Comparison of ENCODE assay signal across 15 cellular contexts in the genomic region with DNA sequence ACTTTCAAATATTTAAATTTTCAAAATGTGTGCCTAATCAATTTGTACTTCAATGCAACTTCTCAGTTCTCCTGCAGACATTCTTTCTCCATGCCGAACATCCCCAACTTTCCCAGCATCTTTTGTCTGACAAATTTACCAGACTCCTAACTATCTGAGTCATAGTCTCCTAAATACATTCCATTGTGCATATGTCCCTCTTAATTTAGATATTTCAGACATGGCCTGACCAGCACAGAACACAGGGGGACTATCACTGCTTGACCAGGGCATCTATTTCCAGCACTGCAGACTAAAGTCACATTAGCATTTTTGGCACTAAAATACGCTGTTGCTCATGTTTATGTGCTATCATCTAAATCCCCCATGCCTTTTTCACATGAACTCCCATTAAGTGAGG.
DNase-seq lines count a peak whose midpoint lies in the region; ATAC-seq and TF ChIP-seq lines count a peak whose summit lies in the region.
"Had no signal": no experiment of that assay in that cellular context is flagged by ENCODE, and none has a peak within 500 bp of the region (broad histone marks: within the 10 kb centered on the region; RNA-seq: fewer than 3 reads in every experiment).

No MANE protein-coding gene starts in this region.

- peak overlapping the region in 3 of 4 donors; percentile 44 to 73 (median 48) for H3K27ac ChIP-seq in esophagus muscularis mucosa (replicated peaks in 1 of 4)
- no peak overlapping the region for H3K27ac ChIP-seq in neuronal stem cell (replicated peaks; ENCODE audit: low read length)
- H3K27ac ChIP-seq in MM.1S (ENCODE audit: low read length), result no peak overlapping the region

- no peak overlapping the region for H2BK5ac ChIP-seq in neuronal stem cell (ENCODE audit: low read length)

- no peak overlapping the region for H3K23ac ChIP-seq in neuronal stem cell (ENCODE audit: low read depth, low read length, poor library complexity)

- H3F3A ChIP-seq in MM.1S (ENCODE audit: insufficient read depth, low read length), result no peaks in the 10 kb centered on the region

- H3K9me3 ChIP-seq in MG63, result no peaks in the 10 kb centered on the region
- H3K9me3 ChIP-seq in esophagus muscularis mucosa, result no peaks in the 10 kb centered on the region
- no peaks in the 10 kb centered on the region for H3K9me3 ChIP-seq in neuronal stem cell (replicated peaks in 1 of 2; ENCODE audit: control insufficient read depth in 2 of 2, insufficient read depth in 1 of 2, low read depth in 1 of 2, low read length in 2 of 2)
- no peaks in the 10 kb centered on the region; the same call in 1 of the 2 replicates for H3K9me3 ChIP-seq in MM.1S (replicated peaks; ENCODE audit: insufficient read depth, low read length)

- no peak overlapping the region for H3K4me2 ChIP-seq in neuronal stem cell (ENCODE audit: insufficient read depth, low read length, poor library complexity, severe bottlenecking)
- H3K4me2 ChIP-seq in MM.1S (ENCODE audit: low read depth, low read length), result no peak overlapping the region

- no peaks in the 10 kb centered on the region for H3K27me3 ChIP-seq in BJ (ENCODE audit: control insufficient read depth, insufficient read depth, low read length)
- no peaks in the 10 kb centered on the region for H3K27me3 ChIP-seq in MG63
- H3K27me3 ChIP-seq in esophagus muscularis mucosa, result no peaks in the 10 kb centered on the region
- H3K27me3 ChIP-seq in neuronal stem cell (ENCODE audit: control insufficient read depth in 3 of 3, insufficient read depth in 3 of 3, low read depth in 1 of 3, low read length in 3 of 3), result no peaks in the 10 kb centered on the region
- H3K27me3 ChIP-seq in MM.1S (replicated peaks; ENCODE audit: insufficient read depth, low read length), result no peaks in the 10 kb centered on the region

- H3K18ac ChIP-seq in neuronal stem cell (ENCODE audit: low read length), result no peak overlapping the region

- TF ChIP-seq POLR2A in esophagus muscularis mucosa (IDR thresholded peaks at IDR 0.05; ENCODE audit: low read depth), result no peak

- no peaks in the 10 kb centered on the region for H4K20me1 ChIP-seq in MM.1S (ENCODE audit: insufficient read depth, low read length)

- no peak overlapping the region for H2AK5ac ChIP-seq in neuronal stem cell (ENCODE audit: low read depth, low read length)

- H3K27me3 Mint-ChIP-seq in activated T-helper 1 cell treated with anti-CD3 and anti-CD28 coated beads, Interleukin-12 subunit alpha, Interleukin-12 subunit beta, Interleukin-2, Interleukin-4 antibody, amounts not matched to agents 30 ng/mL and 10 ng/mL and 1 ng/mL, durations not matched to agents 14 hours and 24 hours and 36 hours (ENCODE audit: insufficient read depth), result no peaks in the 10 kb centered on the region
- H3K27me3 Mint-ChIP-seq: activated naive CD8-positive, alpha-beta T cell treated with anti-CD3 and anti-CD28 coated beads for 36 hours; progenitor cell of endocrine pancreas had no signal

- H4K91ac ChIP-seq in neuronal stem cell (ENCODE audit: low read depth, low read length, poor library complexity), result no peak overlapping the region

- H2BK15ac ChIP-seq in neuronal stem cell (ENCODE audit: low read length), result no peak overlapping the region

- H3K4me1 ChIP-seq in esophagus muscularis mucosa (peaks cover 24 to 63% (median 46%) of the 10 kb centered on the region in 4 donors), neuronal stem cell (ENCODE audit: control insufficient read depth in 2 of 2, insufficient read depth in 1 of 2, low read depth in 1 of 2, low read length in 2 of 2) (peaks cover 0 to 3% of the 10 kb centered on the region in 2 donors), MM.1S (ENCODE audit: low read length) (no peaks in the 10 kb centered on the region)

- H4K8ac ChIP-seq in neuronal stem cell (ENCODE audit: low read depth, low read length), result no peak overlapping the region

- 74% methylated on average over 2 of the region's 2 CpGs for WGBS in esophagus muscularis mucosa
- WGBS in neuronal stem cell (ENCODE audit: extremely low coverage in 2 of 2, insufficient read length in 2 of 2, insufficient replicate concordance in 1 of 2), 2 donors, result no CpG with 5 or more reads among the region's 2 CpGs

- H3K79me1 ChIP-seq in neuronal stem cell (ENCODE audit: low read depth, low read length), result no peaks in the 10 kb centered on the region

- no peaks in the 10 kb centered on the region for H3K79me2 ChIP-seq in MM.1S (ENCODE audit: low read length)

- no peak overlapping the region for H2BK12ac ChIP-seq in neuronal stem cell (ENCODE audit: low read length)

- H2BK120ac ChIP-seq in neuronal stem cell (ENCODE audit: low read depth, low read length), result no peak overlapping the region

- intact Hi-C loops in esophagus muscularis mucosa (cut with DNase I), result loop anchor here (10.0 kb wide), 1 partner anchor 55 kb away; no protein-coding TSS in a partner anchor
- intact Hi-C loops in activated T-helper 1 cell treated with anti-CD3 and anti-CD28 coated beads, Interleukin-12 subunit alpha, Interleukin-12 subunit beta, Interleukin-2, Interleukin-4 antibody, amounts not matched to agents 30 ng/mL and 10 ng/mL and 1 ng/mL, durations not matched to agents 14 hours and 24 hours and 36 hours (cut with micrococcal nuclease), result no loop called here

- H3K36me3 Mint-ChIP-seq in activated T-helper 1 cell treated with anti-CD3 and anti-CD28 coated beads, Interleukin-12 subunit alpha, Interleukin-12 subunit beta, Interleukin-2, Interleukin-4 antibody, amounts not matched to agents 30 ng/mL and 10 ng/mL and 1 ng/mL, durations not matched to agents 14 hours and 24 hours and 36 hours (ENCODE audit: low read depth), result no peaks in the 10 kb centered on the region
- H3K36me3 Mint-ChIP-seq: CD4-positive, CD25-positive, alpha-beta regulatory T cell had no signal

- POLR2A ChIA-PET in BJ (lab: Charles Lee), result no interaction called here

- H3K4me1 Mint-ChIP-seq in activated T-helper 1 cell treated with anti-CD3 and anti-CD28 coated beads, Interleukin-12 subunit alpha, Interleukin-12 subunit beta, Interleukin-2, Interleukin-4 antibody, amounts not matched to agents 30 ng/mL and 10 ng/mL and 1 ng/mL, durations not matched to agents 14 hours and 24 hours and 36 hours (ENCODE audit: low read depth), result no peaks in the 10 kb centered on the region
- H3K4me1 Mint-ChIP-seq: activated naive CD8-positive, alpha-beta T cell treated with anti-CD3 and anti-CD28 coated beads for 36 hours; CD4-positive, CD25-positive, alpha-beta regulatory T cell had no signal

- H3K4me3 Mint-ChIP-seq in activated T-helper 1 cell treated with anti-CD3 and anti-CD28 coated beads, Interleukin-12 subunit alpha, Interleukin-12 subunit beta, Interleukin-2, Interleukin-4 antibody, amounts not matched to agents 30 ng/mL and 10 ng/mL and 1 ng/mL, durations not matched to agents 14 hours and 24 hours and 36 hours, result no peak overlapping the region
- H3K4me3 Mint-ChIP-seq: activated naive CD8-positive, alpha-beta T cell treated with anti-CD3 and anti-CD28 coated beads for 36 hours; CD4-positive, CD25-positive, alpha-beta regulatory T cell had no signal

- H3K4ac ChIP-seq in neuronal stem cell (ENCODE audit: low read length), result no peak overlapping the region

- TF ChIP-seq EP300 in esophagus muscularis mucosa (IDR thresholded peaks at IDR 0.05), result no peak

- H3K9ac ChIP-seq in neuronal stem cell (ENCODE audit: low read depth, low read length, poor library complexity) (no peak overlapping the region), MM.1S (ENCODE audit: low read length) (no peak overlapping the region)

- peak; percentile 72 for DNase-seq in BJ (ENCODE audit: low read depth)
- peak; percentile 11 for DNase-seq in MG63
- no peak for DNase-seq in esophagus muscularis mucosa (ENCODE audit: extremely low spot score)
- no peak for DNase-seq in neuronal stem cell (ENCODE audit: low spot score)
- no peak for DNase-seq in activated gamma-delta T cell (lab: John Stamatoyannopoulos, UW)
- DNase-seq in MM.1S, result no peak
- no peak for DNase-seq in activated T-helper 1 cell treated with anti-CD3 and anti-CD28 coated beads, Interleukin-12 subunit alpha, Interleukin-12 subunit beta, Interleukin-2, Interleukin-4 antibody, amounts not matched to agents 30 ng/mL and 10 ng/mL and 1 ng/mL, durations not matched to agents 14 hours and 24 hours and 36 hours (ENCODE audit: low spot score)
- DNase-seq: activated naive CD8-positive, alpha-beta T cell treated with anti-CD3 and anti-CD28 coated beads for 36 hours; CD4-positive, CD25-positive, alpha-beta regulatory T cell; NCI-H1105; NCI-H510A treated with DMSO at 0.1 percent for 48 hours; stimulated activated CD4-positive, alpha-beta T cell treated with anti-CD3 and anti-CD28 coated beads, Interleukin-4, amount 100 ng/mL, for 24 hours; stimulated activated naive CD4-positive, alpha-beta T cell treated with Interleukin-2 at 50 U/mL for 16 hours had no signal

- H2AFZ ChIP-seq in neuronal stem cell (ENCODE audit: low read length) (peak overlapping the region; percentile 51), MM.1S (ENCODE audit: low read length) (no peak overlapping the region)

- no peak for TF ChIP-seq CTCF in BJ (IDR thresholded peaks at IDR 0.05; ENCODE audit: insufficient read depth, low read depth, low read length)
- no peak for TF ChIP-seq CTCF in esophagus muscularis mucosa (IDR thresholded peaks at IDR 0.05)
- TF ChIP-seq CTCF in MM.1S (IDR thresholded peaks at IDR 0.05; ENCODE audit: low read length), result no peak

- H3K9me3 Mint-ChIP-seq in activated T-helper 1 cell treated with anti-CD3 and anti-CD28 coated beads, Interleukin-12 subunit alpha, Interleukin-12 subunit beta, Interleukin-2, Interleukin-4 antibody, amounts not matched to agents 30 ng/mL and 10 ng/mL and 1 ng/mL, durations not matched to agents 14 hours and 24 hours and 36 hours, result no peaks in the 10 kb centered on the region
- H3K9me3 Mint-ChIP-seq: activated naive CD8-positive, alpha-beta T cell treated with anti-CD3 and anti-CD28 coated beads for 36 hours; CD4-positive, CD25-positive, alpha-beta regulatory T cell had no signal

- CTCF ChIA-PET in BJ (lab: Yijun Ruan, JAX), result no interaction called here

- no peak overlapping the region for H3K27ac Mint-ChIP-seq in activated T-helper 1 cell treated with anti-CD3 and anti-CD28 coated beads, Interleukin-12 subunit alpha, Interleukin-12 subunit beta, Interleukin-2, Interleukin-4 antibody, amounts not matched to agents 30 ng/mL and 10 ng/mL and 1 ng/mL, durations not matched to agents 14 hours and 24 hours and 36 hours
- H3K27ac Mint-ChIP-seq: activated naive CD8-positive, alpha-beta T cell treated with anti-CD3 and anti-CD28 coated beads for 36 hours; CD4-positive, CD25-positive, alpha-beta regulatory T cell; progenitor cell of endocrine pancreas had no signal

- ATAC-seq in HG03521 (IDR thresholded peaks at IDR 0.05; ENCODE audit: unreplicated experiment), result no peak

- no peaks in the 10 kb centered on the region for H3K36me3 ChIP-seq in BJ (ENCODE audit: control insufficient read depth, insufficient read depth, low read length)
- H3K36me3 ChIP-seq in MG63, result no peaks in the 10 kb centered on the region
- peaks cover 0 to 11% (median 0%) of the 10 kb centered on the region in 4 donors for H3K36me3 ChIP-seq in esophagus muscularis mucosa
- H3K36me3 ChIP-seq in neuronal stem cell (replicated peaks in 1 of 2; ENCODE audit: control insufficient read depth in 2 of 2, insufficient read depth in 2 of 2, low read length in 2 of 2), result no peaks in the 10 kb centered on the region
- no peaks in the 10 kb centered on the region for H3K36me3 ChIP-seq in MM.1S (replicated peaks; ENCODE audit: insufficient read depth, low read length)

- H3K4me3 ChIP-seq in BJ (ENCODE audit: low read depth, low read length), result no peak overlapping the region
- no peak overlapping the region for H3K4me3 ChIP-seq in MG63
- no peak overlapping the region for H3K4me3 ChIP-seq in esophagus muscularis mucosa
- H3K4me3 ChIP-seq in neuronal stem cell (ENCODE audit: low read length in 2 of 2), result no peak overlapping the region
- H3K4me3 ChIP-seq in MM.1S (ENCODE audit: low read length), result no peak overlapping the region

- H3K9me2 ChIP-seq in MM.1S (replicated peaks; ENCODE audit: insufficient read depth, low read length), result no peaks in the 10 kb centered on the region

- H3K14ac ChIP-seq in neuronal stem cell (ENCODE audit: low read length), result no peak overlapping the region

Comparison
In these comparisons a context has a peak if more than half of its experiments do, and no peak if none do; other contexts are left out.
1. DNase-seq: peak in BJ (single experiment) and MG63 (single experiment); none in esophagus muscularis mucosa (single experiment), neuronal stem cell (single experiment), activated gamma-delta T cell (single experiment), MM.1S (single experiment) and activated T-helper 1 cell treated with anti-CD3 and anti-CD28 coated beads, Interleukin-12 subunit alpha, Interleukin-12 subunit beta, Interleukin-2, Interleukin-4 antibody, amounts not matched to agents 30 ng/mL and 10 ng/mL and 1 ng/mL, durations not matched to agents 14 hours and 24 hours and 36 hours (single experiment).
2. H3K27ac ChIP-seq: peak in esophagus muscularis mucosa (3 of 4); none in neuronal stem cell (single experiment) and MM.1S (single experiment).